Comparison of ENCODE assay signal across 24 cellular contexts in the genomic region with DNA sequence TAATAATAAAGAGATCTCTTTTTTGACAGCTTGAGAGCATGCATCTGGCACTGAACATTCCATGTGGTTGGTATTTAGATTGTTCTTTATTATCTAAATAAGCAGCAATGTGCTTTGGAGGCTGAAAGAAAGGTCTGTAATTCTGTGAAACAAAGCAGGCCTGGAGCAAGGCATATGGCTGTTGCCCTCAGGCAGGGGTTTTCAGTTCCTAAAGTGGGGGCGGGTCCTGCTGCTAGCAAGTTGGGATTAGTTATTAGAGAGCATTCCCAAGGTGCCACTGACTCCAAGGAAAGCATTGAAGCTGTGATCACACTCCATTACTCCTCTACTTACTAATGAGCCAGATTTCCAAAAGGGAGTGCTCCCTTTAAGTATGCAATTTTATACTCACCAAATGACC.
"Had no signal": no experiment of that assay in that cellular context is flagged by ENCODE, and none has a peak within 500 bp of the region (broad histone marks: within the 10 kb centered on the region; RNA-seq: fewer than 3 reads in every experiment).

No MANE protein-coding gene starts in this region.

- H3K9me3 ChIP-seq: body of pancreas, transverse colon had no signal

- H3K27ac Mint-ChIP-seq: activated B cell treated with CpG ODN at 0.5 μM for 24 hours; activated CD4-positive, alpha-beta T cell treated with anti-CD3 and anti-CD28 coated beads, Interleukin-2, amount 10 ng/mL, durations not matched to agents 24 days and 14 days; activated CD8-positive, alpha-beta T cell treated with anti-CD3 and anti-CD28 coated beads, Interleukin-2, amount 10 ng/mL, durations not matched to agents 7 days and 5 days; activated naive CD8-positive, alpha-beta T cell; T-helper 17 cell had no signal

- H3K36me3 ChIP-seq: esophagus squamous epithelium, transverse colon had no signal

- H3K4me1 ChIP-seq: body of pancreas, esophagus squamous epithelium, transverse colon had no signal

- H3K9me3 Mint-ChIP-seq: activated CD4-positive, alpha-beta T cell treated with anti-CD3 and anti-CD28 coated beads, Interleukin-2, amount 10 ng/mL, durations not matched to agents 24 days and 14 days had no signal

- H3K4me3 Mint-ChIP-seq: activated B cell treated with CpG ODN at 0.5 μM for 24 hours; activated CD4-positive, alpha-beta T cell treated with anti-CD3 and anti-CD28 coated beads, Interleukin-2, amount 10 ng/mL, durations not matched to agents 24 days and 14 days; activated CD8-positive, alpha-beta T cell treated with anti-CD3 and anti-CD28 coated beads, Interleukin-2, amount 10 ng/mL, durations not matched to agents 7 days and 5 days; activated naive CD8-positive, alpha-beta T cell; T-helper 17 cell had no signal

- H3K4me1 Mint-ChIP-seq: activated B cell treated with CpG ODN at 0.5 μM for 24 hours; activated CD4-positive, alpha-beta T cell treated with anti-CD3 and anti-CD28 coated beads, Interleukin-2, amount 10 ng/mL, durations not matched to agents 24 days and 14 days; T-helper 17 cell had no signal

- H3K4me3 ChIP-seq: body of pancreas, coronary artery, esophagus squamous epithelium, skin epidermis, transverse colon had no signal

- DNase-seq: activated B cell treated with CpG ODN at 0.5 μM for 24 hours; activated CD4-positive, alpha-beta T cell treated with anti-CD3 and anti-CD28 coated beads, Interleukin-2, amount 10 ng/mL, durations not matched to agents 24 days and 14 days; activated CD8-positive, alpha-beta memory T cell treated with anti-CD3 and anti-CD28 coated beads, Interleukin-2, amount 50 U/mL, for 4 hours; activated CD8-positive, alpha-beta T cell treated with anti-CD3 and anti-CD28 coated beads, Interleukin-2, amount 10 ng/mL, durations not matched to agents 7 days and 5 days; activated gamma-delta T cell treated with Interleukin-2 at 50 U/mL for 16 hours; activated T-cell treated with anti-CD3 and anti-CD28 coated beads, Interleukin-2, amount 50 U/mL, for 48 hours; amygdala; body of pancreas; central memory CD4-positive, alpha-beta T cell; effector CD4-positive, alpha-beta T cell; esophagus squamous epithelium; hippocampal formation; kidney glomerular epithelial cell; midbrain; nucleus accumbens; posterior cingulate gyrus; stimulated activated CD4-positive, alpha-beta T cell treated with anti-CD3 and anti-CD28 coated beads, Interleukin-4, amount 100 ng/mL, for 4 hours; stimulated activated CD8-positive, alpha-beta memory T cell treated with anti-CD3 and anti-CD28 coated beads, Interleukin-4, amount 100 ng/mL, for 48 hours; stimulated activated naive CD8-positive, alpha-beta T cell treated with anti-CD3 and anti-CD28 coated beads, Interleukin-15, Interleukin-2, amounts not matched to agents 100 U/mL and 50 U/mL, for 24 hours; T-helper 17 cell; transverse colon had no signal

- H3K27ac ChIP-seq: body of pancreas, coronary artery, esophagus squamous epithelium, skin epidermis, transverse colon had no signal

- H3K27me3 ChIP-seq: body of pancreas, esophagus squamous epithelium, transverse colon had no signal

- H3K27me3 Mint-ChIP-seq: activated B cell treated with CpG ODN at 0.5 μM for 24 hours; activated CD4-positive, alpha-beta T cell treated with anti-CD3 and anti-CD28 coated beads, Interleukin-2, amount 10 ng/mL, durations not matched to agents 24 days and 14 days; activated naive CD8-positive, alpha-beta T cell; T-helper 17 cell had no signal

- ATAC-seq: activated CD8-positive, alpha-beta T cell treated with anti-CD3 and anti-CD28 coated beads, Interleukin-2, amount 10 ng/mL, durations not matched to agents 7 days and 5 days; body of pancreas; stimulated activated naive CD8-positive, alpha-beta T cell treated with anti-CD3 and anti-CD28 coated beads, Interleukin-15, Interleukin-2, amounts not matched to agents 100 U/mL and 50 U/mL, for 24 hours; T-helper 17 cell had no signal

- H3K36me3 Mint-ChIP-seq: activated naive CD8-positive, alpha-beta T cell had no signal
